Comparison of ENCODE assay signal across 8 cellular contexts in genomic region chr10:26858707-26859034, GRCh38. TPM values are rescaled to one million over a fixed set of nuclear protein-coding genes. Genes with fewer than 3 reads are reported as not detected.
DNase-seq lines count a peak whose midpoint lies in the region; ATAC-seq and TF ChIP-seq lines count a peak whose summit lies in the region.

No MANE protein-coding gene starts in this region.

- TF ChIP-seq CTCF in AG04449 (IDR thresholded peaks at IDR 0.05; ENCODE audit: insufficient read depth, low read length, missing control alignments) = no peak
- no peak for TF ChIP-seq CTCF in astrocyte of the cerebellum (IDR thresholded peaks at IDR 0.05; ENCODE audit: low read depth, low read length, missing control alignments)

- H3K36me3 ChIP-seq in HUES64 (ENCODE audit: insufficient read depth, low read length) (no peaks in the 10 kb centered on the region), mesodermal cell (ENCODE audit: control insufficient read depth, insufficient read depth, low read length) (no peaks in the 10 kb centered on the region)

- CTCF ChIA-PET in AG04449 (lab: Yijun Ruan, JAX) = no interaction called here

- no peak for ATAC-seq in HG02840 (IDR thresholded peaks at IDR 0.05; ENCODE audit: low FRiP score, unreplicated experiment)
- no peak for ATAC-seq in HG03442 (IDR thresholded peaks at IDR 0.05; ENCODE audit: unreplicated experiment)

- H3K27me3 ChIP-seq in HUES64 (ENCODE audit: insufficient read depth, low read length) = no peaks in the 10 kb centered on the region

- H3K9me3 ChIP-seq in HUES64 (ENCODE audit: insufficient read depth, low read depth, low read length) (no peaks in the 10 kb centered on the region), mesodermal cell (ENCODE audit: control insufficient read depth, low read length) (no peaks in the 10 kb centered on the region)

- H3K27ac ChIP-seq in HUES64 (ENCODE audit: low read depth, low read length) (no peak overlapping the region), mesodermal cell (ENCODE audit: low read depth, low read length, severe bottlenecking) (no peak overlapping the region)

- H3K9ac ChIP-seq in HUES64 (ENCODE audit: low read depth, low read length) = no peak overlapping the region

- peaks cover 18% of the 10 kb centered on the region for H3K4me1 ChIP-seq in HUES64 (ENCODE audit: insufficient read depth, low read length)
- H3K4me1 ChIP-seq in mesodermal cell (ENCODE audit: control insufficient read depth, insufficient read depth, low read length, poor library complexity, severe bottlenecking) = peaks cover 22% of the 10 kb centered on the region

- DNase-seq in AG04449 (ENCODE audit: low read depth, low spot score) = no peak
- DNase-seq in astrocyte of the cerebellum (ENCODE audit: low read depth) = no peak
- DNase-seq in anterior cingulate cortex (lab: John Stamatoyannopoulos, UW) = no peak
- DNase-seq in NCI-H2081 treated with DMSO at 0.1 percent for 48 hours (lab: John Stamatoyannopoulos, UW) = no peak

- 69% methylated on average over 2 of the region's 2 CpGs for WGBS in HUES64
- WGBS in mesodermal cell (ENCODE audit: insufficient coverage in 2 of 2), 2 experiments = 29 to 84% methylated on average over 1 to 2 of the region's 2 CpGs

- in situ Hi-C loops in astrocyte of the cerebellum (cut with HindIII; ENCODE audit: low sequenced_read_pairs) = no loop called here

- POLR2A ChIA-PET in AG04449 (lab: Yijun Ruan, JAX) = no interaction called here

- H3K4me3 ChIP-seq in AG04449 (ENCODE audit: low read depth, low read length) (peak overlapping the region; percentile 85), HUES64 (ENCODE audit: low read length) (peak overlapping the region; percentile 99), astrocyte of the cerebellum (ENCODE audit: low read depth, low read length) (peak overlapping the region; percentile 75), mesodermal cell (ENCODE audit: extremely low read depth, insufficient read depth, low read length, poor library complexity, severe bottlenecking) (peak overlapping the region; percentile 99)

RNA-seq across cellular contexts. Expression of gene ABI1, which starts 2.1 kb away (rescaled TPM):
- 20.2 TPM for polyA plus RNA-seq in HUES64 (2013, experiment 1 of 2)
- 23.1 TPM for polyA plus RNA-seq in HUES64 (2013, experiment 2 of 2)
- polyA plus RNA-seq in mesodermal cell (2013, experiment 1 of 2) = 47.6 TPM
- polyA plus RNA-seq in mesodermal cell (2013, experiment 2 of 2) = 52.8 TPM
